In genomic region chr20:61396262-61396848, GRCh38 we compare ENCODE assay signal across 31 cellular contexts.
"Had no signal": no experiment of that assay in that cellular context is flagged by ENCODE, and none has a peak within 500 bp of the region (broad histone marks: within the 10 kb centered on the region; RNA-seq: fewer than 3 reads in every experiment).

No MANE protein-coding gene starts in this region.

- H3K4me3 ChIP-seq: adrenal gland, body of pancreas, breast epithelium had no signal

- H3K9me3 ChIP-seq: adrenal gland, body of pancreas, breast epithelium had no signal

- ATAC-seq: activated CD8-positive, alpha-beta T cell treated with anti-CD3 and anti-CD28 coated beads for 36 hours; activated naive CD4-positive, alpha-beta T cell treated with anti-CD3 and anti-CD28 coated beads, Interleukin-2, amount 50 U/mL, for 72 hours; activated T-cell treated with anti-CD3 and anti-CD28 coated beads, Interleukin-2, amount 50 U/mL, for 4 hours; activated T-cell treated with anti-CD3 and anti-CD28 coated beads, Interleukin-2, amount 50 U/mL, for 72 hours; activated T-helper 17 cell treated with anti-CD3 and anti-CD28 coated beads, Interleukin-2, amount 50 U/mL, for 72 hours; body of pancreas had no signal

- FAIRE-seq: astrocyte had no signal

- H3K27ac ChIP-seq: adrenal gland, body of pancreas, brain microvascular endothelial cell, breast epithelium had no signal

- DNase-seq: activated B cell treated with CpG ODN at 0.5 μM for 24 hours; activated CD4-positive, alpha-beta memory T cell treated with anti-CD3 and anti-CD28 coated beads for 36 hours; activated CD4-positive, alpha-beta T cell treated with anti-CD3 and anti-CD28 coated beads for 4 hours; activated CD4-positive, alpha-beta T cell treated with anti-CD3 and anti-CD28 coated beads, Interleukin-2, amount 10 ng/mL, durations not matched to agents 24 days and 14 days; activated CD4-positive, alpha-beta T cell treated with anti-CD3 and anti-CD28 coated beads, Interleukin-2, amount 50 U/mL, for 1 hour; activated CD4-positive, alpha-beta T cell treated with anti-CD3 and anti-CD28 coated beads, Interleukin-2, amount 50 U/mL, for 4 hours; activated CD4-positive, CD25-positive, alpha-beta regulatory T cell treated with anti-CD3 and anti-CD28 coated beads, Interleukin-2, amount 50 U/mL, for 72 hours; activated CD8-positive, alpha-beta memory T cell treated with anti-CD3 and anti-CD28 coated beads, Interleukin-2, amount 50 U/mL, for 4 hours; activated CD8-positive, alpha-beta T cell treated with anti-CD3 and anti-CD28 coated beads for 36 hours; activated effector memory CD4-positive, alpha-beta T cell treated with anti-CD3 and anti-CD28 coated beads, Interleukin-2, amount 50 U/mL, for 16 hours; activated gamma-delta T cell treated with Interleukin-2 at 50 U/mL for 16 hours; activated naive CD4-positive, alpha-beta T cell; activated naive CD4-positive, alpha-beta T cell treated with anti-CD3 and anti-CD28 coated beads for 36 hours; activated naive CD4-positive, alpha-beta T cell treated with anti-CD3 and anti-CD28 coated beads, Interleukin-2, amount 50 U/mL, for 16 hours; activated naive CD8-positive, alpha-beta T cell treated with anti-CD3 and anti-CD28 coated beads for 36 hours; activated T-cell treated with anti-CD3 and anti-CD28 coated beads for 4 hours; activated T-cell treated with anti-CD3 and anti-CD28 coated beads, Interleukin-2, amount 50 U/mL, for 1 hour; activated T-cell treated with anti-CD3 and anti-CD28 coated beads, Interleukin-2, amount 50 U/mL, for 4 hours; activated T-cell treated with anti-CD3 and anti-CD28 coated beads, Interleukin-2, amount 50 U/mL, for 72 hours; adrenal gland; amniotic stem cell; body of pancreas; brain microvascular endothelial cell; central memory CD4-positive, alpha-beta T cell; T-helper 1 cell; T-helper 2 cell; T-helper 9 cell had no signal

- H3K36me3 ChIP-seq: adrenal gland, brain microvascular endothelial cell, breast epithelium had no signal

- H3K27me3 ChIP-seq: adrenal gland, body of pancreas, brain microvascular endothelial cell, breast epithelium had no signal

- H3K4me1 ChIP-seq: adrenal gland, body of pancreas, breast epithelium had no signal
